Comparison of ENCODE assay signal across 23 cellular contexts in genomic region chr10:30029890-30030261, GRCh38. TPM values are rescaled to one million over a fixed set of nuclear protein-coding genes. Genes with fewer than 3 reads are reported as not detected.
DNase-seq lines count a peak whose midpoint lies in the region; ATAC-seq and TF ChIP-seq lines count a peak whose summit lies in the region.
"Had no signal": no experiment of that assay in that cellular context is flagged by ENCODE, and none has a peak within 500 bp of the region (broad histone marks: within the 10 kb centered on the region; RNA-seq: fewer than 3 reads in every experiment).

No MANE protein-coding gene starts in this region.

- H3K36me3 Mint-ChIP-seq in endothelial cell (ENCODE audit: low read depth, unreplicated experiment), result peaks cover 60% of the 10 kb centered on the region

- H3K4me1 ChIP-seq in rectal smooth muscle tissue (ENCODE audit: control insufficient read depth, insufficient read depth, low read length), result peaks cover 36% of the 10 kb centered on the region
- H3K4me1 ChIP-seq: SJCRH30 had no signal

- peak overlapping the region; percentile 85 for H3K27ac ChIP-seq in rectal smooth muscle tissue (ENCODE audit: low read depth, low read length)
- H3K27ac ChIP-seq: 22Rv1, parathyroid adenoma, SJCRH30, upper lobe of right lung had no signal

- DNase-seq in DMS 273 (lab: John Stamatoyannopoulos, UW; ENCODE audit: unreplicated experiment), result peak; percentile 17
- DNase-seq in DMS 273 treated with DMSO at 0.1 percent for 48 hours (lab: John Stamatoyannopoulos, UW), result no peak
- DNase-seq in RPMI7951 (ENCODE audit: low read depth), result peak; percentile 40
- DNase-seq in endothelial cell (ENCODE audit: low spot score), result no peak
- DNase-seq in NCI-H2029 treated with DMSO at 0.1 percent for 48 hours (lab: John Stamatoyannopoulos, UW), result no peak
- DNase-seq: activated naive CD4-positive, alpha-beta T cell; activated T-cell treated with anti-CD3 and anti-CD28 coated beads, Interleukin-2, amount 50 U/mL, for 24 hours; CD4-positive, alpha-beta memory T cell; DMS79 treated with DMSO at 0.1 percent for 48 hours; H9; MM.1S; NCI-H146; NCI-H524 treated with DMSO at 0.1 percent for 48 hours; SJCRH30; upper lobe of right lung had no signal

- TF ChIP-seq CTCF in endothelial cell (IDR thresholded peaks at IDR 0.05; ENCODE audit: unreplicated experiment), result no peak

- no peaks in the 10 kb centered on the region for H3K36me3 ChIP-seq in rectal smooth muscle tissue (ENCODE audit: control insufficient read depth, insufficient read depth, low read length)
- H3K36me3 ChIP-seq: SJCRH30, upper lobe of right lung had no signal

- H3K27ac Mint-ChIP-seq in endothelial cell (ENCODE audit: unreplicated experiment), result peak overlapping the region; percentile 75
- H3K27ac Mint-ChIP-seq: activated T-cell treated with anti-CD3 and anti-CD28 coated beads, Interleukin-2, amount 50 U/mL, for 24 hours; H9 had no signal

- no peaks in the 10 kb centered on the region for H3K27me3 ChIP-seq in rectal smooth muscle tissue (ENCODE audit: control insufficient read depth, insufficient read depth, low read length)
- H3K27me3 ChIP-seq: SJCRH30, upper lobe of right lung had no signal

- H3K4me3 ChIP-seq in rectal smooth muscle tissue (ENCODE audit: low read length), result no peak overlapping the region
- H3K4me3 ChIP-seq: K562, SJCRH30, upper lobe of right lung had no signal

- ATAC-seq in esophagus mucosa, result no peak
- no peak for ATAC-seq in GM19351 (IDR thresholded peaks at IDR 0.05; ENCODE audit: unreplicated experiment)
- ATAC-seq: K562, sciatic nerve, upper lobe of right lung had no signal

- H3K4me1 Mint-ChIP-seq in endothelial cell (ENCODE audit: unreplicated experiment), result peaks cover 59% of the 10 kb centered on the region

- no peak overlapping the region for H3K9ac ChIP-seq in rectal smooth muscle tissue (ENCODE audit: low read length)
- H3K9ac ChIP-seq: parathyroid adenoma had no signal

- H3K27me3 Mint-ChIP-seq in endothelial cell (ENCODE audit: unreplicated experiment), result peaks cover 24% of the 10 kb centered on the region

- peaks cover 6% of the 10 kb centered on the region for H3K9me3 Mint-ChIP-seq in endothelial cell (ENCODE audit: unreplicated experiment)
- H3K9me3 Mint-ChIP-seq: activated T-cell treated with anti-CD3 and anti-CD28 coated beads, Interleukin-2, amount 50 U/mL, for 24 hours; central memory CD8-positive, alpha-beta T cell; H9 had no signal

- peak overlapping the region; percentile 84 for H3K4me3 Mint-ChIP-seq in endothelial cell (ENCODE audit: unreplicated experiment)
- H3K4me3 Mint-ChIP-seq: activated T-cell treated with anti-CD3 and anti-CD28 coated beads, Interleukin-2, amount 50 U/mL, for 24 hours; H9 had no signal

RNA-seq across cellular contexts. Expression of gene JCAD, which starts 29.5 kb away (rescaled TPM):
- 0.49 and 1.2 TPM in 2 replicates for total RNA-seq in RPMI7951 (2014; rRNA removed; shearing (Covaris generic))
- total RNA-seq in endothelial cell (ENCODE audit: unreplicated experiment) (234 TPM), esophagus mucosa (2.3 TPM)
- total RNA-seq: CD4-positive, alpha-beta memory T cell; K562 had no signal

Comparison
In these comparisons a context has a peak if more than half of its experiments do, and no peak if none do; other contexts are left out.
1. DNase-seq: peak in DMS 273 (single experiment) and RPMI7951 (single experiment); none in DMS 273 treated with DMSO at 0.1 percent for 48 hours (single experiment), endothelial cell (single experiment) and NCI-H2029 treated with DMSO at 0.1 percent for 48 hours (single experiment).
2. RNA of gene JCAD, which starts 29.5 kb away (total RNA-seq): 234 TPM in endothelial cell (single experiment); 2.3 TPM in esophagus mucosa (single experiment) and 0.49 to 1.2 TPM in RPMI7951; every median in the first group is over 10 times any median in the second.